In genomic region chr11:95145430-95146063, GRCh38 we compare ENCODE assay signal across 18 cellular contexts. TPM values are rescaled to one million over a fixed set of nuclear protein-coding genes. Genes with fewer than 3 reads are reported as not detected.
DNase-seq lines count a peak whose midpoint lies in the region; ATAC-seq and TF ChIP-seq lines count a peak whose summit lies in the region.
"Had no signal": no experiment of that assay in that cellular context is flagged by ENCODE, and none has a peak within 500 bp of the region (broad histone marks: within the 10 kb centered on the region; RNA-seq: fewer than 3 reads in every experiment).

No MANE protein-coding gene starts in this region.

- H3K27me3 Mint-ChIP-seq in MCF 10A (ENCODE audit: insufficient read depth, unreplicated experiment) = no peaks in the 10 kb centered on the region

- H3K27ac ChIP-seq in breast epithelium = no peak overlapping the region
- no peak overlapping the region for H3K27ac ChIP-seq in mesenchymal stem cell (ENCODE audit: low read length, poor library complexity, severe bottlenecking)
- H3K27ac ChIP-seq: BLaER1 had no signal

- H4K91ac ChIP-seq in mesenchymal stem cell (ENCODE audit: low read length) = peak overlapping the region; percentile 85

- H4K8ac ChIP-seq in mesenchymal stem cell (ENCODE audit: low read length) = peak overlapping the region; percentile 56

- H3K9me3 ChIP-seq in breast epithelium (no peaks in the 10 kb centered on the region), mesenchymal stem cell (ENCODE audit: control insufficient read depth, low read length) (no peaks in the 10 kb centered on the region)
- H3K9me3 ChIP-seq: BLaER1, MG63 had no signal

- no peak for TF ChIP-seq CTCF in MCF 10A (IDR thresholded peaks at IDR 0.05; ENCODE audit: unreplicated experiment)
- TF ChIP-seq CTCF in breast epithelium (IDR thresholded peaks at IDR 0.05) = no peak

- no peak for TF ChIP-seq POLR2A in breast epithelium (IDR thresholded peaks at IDR 0.05)

- no peak overlapping the region for H3K27ac Mint-ChIP-seq in MCF 10A (ENCODE audit: low read depth, unreplicated experiment)
- H3K27ac Mint-ChIP-seq: CD8-positive, alpha-beta T cell had no signal

- H3K4me3 Mint-ChIP-seq in MCF 10A (ENCODE audit: unreplicated experiment) = no peak overlapping the region
- H3K4me3 Mint-ChIP-seq: CD8-positive, alpha-beta T cell had no signal

- ATAC-seq in HG03108 (IDR thresholded peaks at IDR 0.05; ENCODE audit: unreplicated experiment) = no peak
- ATAC-seq: CD8-positive, alpha-beta T cell; HepG2 had no signal

- 68% methylated on average over 3 of the region's 4 CpGs for WGBS in mesenchymal stem cell

- H3K4me3 ChIP-seq in breast epithelium (no peak overlapping the region), mesenchymal stem cell (ENCODE audit: insufficient read depth in 1 of 2, low read depth in 1 of 2, low read length in 2 of 2) (no peak overlapping the region)
- H3K4me3 ChIP-seq: BLaER1, MG63 had no signal

- intact Hi-C loops in MCF 10A (cut with micrococcal nuclease) (no loop called here), breast epithelium (cut with DNase I; ENCODE audit: low total_unique reads) (loop anchor here (5.0 kb wide), 1 partner anchor 827 kb away; no protein-coding TSS in a partner anchor)

- no peak overlapping the region for H3K4me2 ChIP-seq in mesenchymal stem cell (ENCODE audit: low read length, poor library complexity, severe bottlenecking)
- H3K4me2 ChIP-seq: BLaER1 had no signal

- no peak overlapping the region for H2AK5ac ChIP-seq in mesenchymal stem cell (ENCODE audit: low read length, severe bottlenecking)

- no peak overlapping the region for H3K9ac ChIP-seq in mesenchymal stem cell (ENCODE audit: low read length)
- H3K9ac ChIP-seq: BLaER1 had no signal

- H3K27me3 ChIP-seq in breast epithelium = no peaks in the 10 kb centered on the region
- H3K27me3 ChIP-seq in mesenchymal stem cell (ENCODE audit: control insufficient read depth in 1 of 2, insufficient read depth in 1 of 2, low read length in 2 of 2) = peaks cover 0 to 8% of the 10 kb centered on the region in 2 experiments
- H3K27me3 ChIP-seq: MG63 had no signal

- H2BK120ac ChIP-seq in mesenchymal stem cell (ENCODE audit: low read depth, low read length) = peak overlapping the region; percentile 21

- no peaks in the 10 kb centered on the region for H3K36me3 Mint-ChIP-seq in MCF 10A (ENCODE audit: insufficient read depth, unreplicated experiment)
- H3K36me3 Mint-ChIP-seq: CD8-positive, alpha-beta T cell had no signal

- no peaks in the 10 kb centered on the region for H3K36me3 ChIP-seq in breast epithelium
- no peaks in the 10 kb centered on the region for H3K36me3 ChIP-seq in mesenchymal stem cell (ENCODE audit: control insufficient read depth in 1 of 2, insufficient read depth in 2 of 2, low read depth in 1 of 2, low read length in 2 of 2)
- H3K36me3 ChIP-seq: BLaER1, MG63 had no signal

- peak overlapping the region; percentile 62 to 92 for H3K4ac ChIP-seq in mesenchymal stem cell (ENCODE audit: low read depth in 1 of 2, low read length in 2 of 2)

- no peak overlapping the region for H2AFZ ChIP-seq in mesenchymal stem cell (ENCODE audit: low read depth, low read length)

- H3K4me1 Mint-ChIP-seq in MCF 10A (ENCODE audit: insufficient read depth, unreplicated experiment) = peaks cover 25% of the 10 kb centered on the region

- DNase-seq in MCF 10A (ENCODE audit: unreplicated experiment) (peak; percentile 34), breast epithelium (ENCODE audit: low spot score in 2 of 2) (no peak), RPMI7951 (ENCODE audit: low read depth) (peak; percentile 20), mesenchymal stem cell (no peak), D341Med (ENCODE audit: low spot score) (no peak)
- no peak for DNase-seq in activated T-cell treated with anti-CD3 and anti-CD28 coated beads, Interleukin-2, amount 50 U/mL, for 1 hour
- DNase-seq: Calu3; CD8-positive, alpha-beta T cell; DND-41; MG63; NCI-H1092; NCI-H2081 treated with DMSO at 0.1 percent for 48 hours; NCI-H510A; Right ventricle myocardium superior; SW 1271 had no signal

- BruUV-seq in MCF 10A (replicated peaks; lab: Mats Ljungman, UMichigan) = no TSS peak

- no peak overlapping the region for H2BK15ac ChIP-seq in mesenchymal stem cell (ENCODE audit: low read depth, poor library complexity, severe bottlenecking)

- no peak overlapping the region for H2BK5ac ChIP-seq in mesenchymal stem cell (ENCODE audit: low read depth, low read length, poor library complexity, severe bottlenecking)

- H3K14ac ChIP-seq in mesenchymal stem cell (ENCODE audit: low read length in 2 of 2) = no peak overlapping the region

- POLR2A ChIA-PET in MCF 10A (lab: Yijun Ruan, JAX) = interaction anchor here (0.6 to 14.0 kb wide), 11 partner anchors 10 to 439 kb away, joined by 3 to 190 read pairs (median 25); partner anchors contain the start of genes ENDOD1, SESN3 and SRSF8

- CTCF ChIA-PET in MCF 10A (lab: Yijun Ruan, JAX) = interaction anchor here (1.0 to 2.0 kb wide), 5 partner anchors 9 to 523 kb away, joined by 4 to 9 read pairs (median 7); partner anchors contain the start of gene ENDOD1

- H3K9me3 Mint-ChIP-seq in MCF 10A (ENCODE audit: unreplicated experiment) = no peaks in the 10 kb centered on the region
- H3K9me3 Mint-ChIP-seq: CD8-positive, alpha-beta T cell had no signal

- H3K4me1 ChIP-seq in breast epithelium (peaks cover 3 to 5% of the 10 kb centered on the region in 2 donors), mesenchymal stem cell (ENCODE audit: control insufficient read depth, insufficient read depth, low read depth, low read length) (peaks cover 14% of the 10 kb centered on the region)

- no peaks in the 10 kb centered on the region for H3K79me1 ChIP-seq in mesenchymal stem cell (replicated peaks; ENCODE audit: low read length, poor library complexity, severe bottlenecking)

- no peak overlapping the region for H3K23ac ChIP-seq in mesenchymal stem cell (ENCODE audit: low read length in 2 of 2)

- H3K18ac ChIP-seq in mesenchymal stem cell (ENCODE audit: low read depth in 1 of 2, low read length in 2 of 2) = peak overlapping the region; percentile 10 to 81

- peak overlapping the region; percentile 46 to 53 for H2BK12ac ChIP-seq in mesenchymal stem cell (ENCODE audit: low read length in 2 of 2)

RNA-seq across cellular contexts. Expression of gene ENDOD1, which starts 55.9 kb away (rescaled TPM):
- total RNA-seq in MCF 10A (2022) = 10.8 and 11.4 TPM in 2 replicates
- total RNA-seq in breast epithelium = 10 to 100 TPM; 19.7 to 49.8 (median 48.7) TPM
- total RNA-seq in RPMI7951 (2014; rRNA removed; shearing (Covaris generic)) = 36.6 and 40.4 TPM in 2 replicates
- 46.6 TPM for polyA plus RNA-seq in mesenchymal stem cell (2013, experiment 1 of 2)
- 46.8 TPM for polyA plus RNA-seq in mesenchymal stem cell (2013, experiment 2 of 2)

Comparison
In these comparisons a context has a peak if more than half of its experiments do, and no peak if none do; other contexts are left out.
1. DNase-seq: peak in MCF 10A (single experiment) and RPMI7951 (single experiment); none in breast epithelium (0 of 2), mesenchymal stem cell (single experiment), activated T-cell treated with anti-CD3 and anti-CD28 coated beads, Interleukin-2, amount 50 U/mL, for 1 hour (single experiment) and D341Med (single experiment).